In the genomic region with DNA sequence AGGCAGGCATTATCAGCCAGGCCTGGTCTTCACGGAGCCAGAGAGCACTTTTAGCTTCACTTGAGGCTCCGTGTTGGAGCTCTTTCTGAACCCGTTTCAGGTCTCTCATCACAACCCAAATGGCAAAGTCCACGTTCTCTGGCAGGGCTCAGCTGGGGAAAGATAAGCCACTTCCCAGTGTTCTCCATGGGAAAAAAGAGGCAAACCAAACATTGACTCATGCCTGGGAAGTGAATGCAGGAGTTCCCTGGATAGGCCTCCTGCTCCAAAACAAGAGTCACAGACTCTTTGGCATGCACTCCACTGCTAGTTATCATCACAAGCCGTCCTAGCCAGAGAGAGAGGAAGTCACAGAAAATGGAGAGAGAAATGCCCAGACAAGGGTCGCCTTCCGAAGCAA, we compare ENCODE assay signal across 1 cellular context.
TF ChIP-seq lines count a peak whose summit lies in the region.

No MANE protein-coding gene starts in this region.

TF ChIP-seq in HepG2, 621 proteins besides CTCF, POLR2A, EP300 and RAD21 (continued from another document):
- peak; percentile 52; the same call in 1 of the 2 replicates for TF ChIP-seq ZNF143 (CRISPR knock-in tag; IDR thresholded peaks at IDR 0.05)
- no peak for TF ChIP-seq SRF (IDR thresholded peaks at IDR 0.05; ENCODE audit: low read depth, low read length)
- no peak for TF ChIP-seq ZNF512 (CRISPR knock-in tag; IDR thresholded peaks at IDR 0.05)
- TF ChIP-seq ZNF331 (CRISPR knock-in tag; IDR thresholded peaks at IDR 0.05) = peak; percentile 85
- TF ChIP-seq, protein P1, sequence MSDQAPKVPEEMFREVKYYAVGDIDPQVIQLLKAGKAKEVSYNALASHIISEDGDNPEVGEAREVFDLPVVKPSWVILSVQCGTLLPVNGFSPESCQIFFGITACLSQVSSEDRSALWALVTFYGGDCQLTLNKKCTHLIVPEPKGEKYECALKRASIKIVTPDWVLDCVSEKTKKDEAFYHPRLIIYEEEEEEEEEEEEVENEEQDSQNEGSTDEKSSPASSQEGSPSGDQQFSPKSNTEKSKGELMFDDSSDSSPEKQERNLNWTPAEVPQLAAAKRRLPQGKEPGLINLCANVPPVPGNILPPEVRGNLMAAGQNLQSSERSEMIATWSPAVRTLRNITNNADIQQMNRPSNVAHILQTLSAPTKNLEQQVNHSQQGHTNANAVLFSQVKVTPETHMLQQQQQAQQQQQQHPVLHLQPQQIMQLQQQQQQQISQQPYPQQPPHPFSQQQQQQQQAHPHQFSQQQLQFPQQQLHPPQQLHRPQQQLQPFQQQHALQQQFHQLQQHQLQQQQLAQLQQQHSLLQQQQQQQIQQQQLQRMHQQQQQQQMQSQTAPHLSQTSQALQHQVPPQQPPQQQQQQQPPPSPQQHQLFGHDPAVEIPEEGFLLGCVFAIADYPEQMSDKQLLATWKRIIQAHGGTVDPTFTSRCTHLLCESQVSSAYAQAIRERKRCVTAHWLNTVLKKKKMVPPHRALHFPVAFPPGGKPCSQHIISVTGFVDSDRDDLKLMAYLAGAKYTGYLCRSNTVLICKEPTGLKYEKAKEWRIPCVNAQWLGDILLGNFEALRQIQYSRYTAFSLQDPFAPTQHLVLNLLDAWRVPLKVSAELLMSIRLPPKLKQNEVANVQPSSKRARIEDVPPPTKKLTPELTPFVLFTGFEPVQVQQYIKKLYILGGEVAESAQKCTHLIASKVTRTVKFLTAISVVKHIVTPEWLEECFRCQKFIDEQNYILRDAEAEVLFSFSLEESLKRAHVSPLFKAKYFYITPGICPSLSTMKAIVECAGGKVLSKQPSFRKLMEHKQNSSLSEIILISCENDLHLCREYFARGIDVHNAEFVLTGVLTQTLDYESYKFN (CRISPR knock-in tag; conservative IDR thresholded peaks at IDR 0.05) = 0 out of 2 replicates have a peak, but pooled peaks have one; percentile 28
- 0 out of 2 replicates have a peak, but pooled peaks have one; percentile 23 for TF ChIP-seq HNF4G (IDR thresholded peaks at IDR 0.05; ENCODE audit: borderline replicate concordance, low read depth, low read length)
- TF ChIP-seq HNF4G (CRISPR knock-in tag; IDR thresholded peaks at IDR 0.05; ENCODE audit: borderline replicate concordance, low read depth) = no peak
- TF ChIP-seq TFAP4 (IDR thresholded peaks at IDR 0.05; ENCODE audit: borderline replicate concordance, low read depth) = peak; percentile 62; the same call in 1 of the 2 replicates
- TF ChIP-seq, protein P2, sequence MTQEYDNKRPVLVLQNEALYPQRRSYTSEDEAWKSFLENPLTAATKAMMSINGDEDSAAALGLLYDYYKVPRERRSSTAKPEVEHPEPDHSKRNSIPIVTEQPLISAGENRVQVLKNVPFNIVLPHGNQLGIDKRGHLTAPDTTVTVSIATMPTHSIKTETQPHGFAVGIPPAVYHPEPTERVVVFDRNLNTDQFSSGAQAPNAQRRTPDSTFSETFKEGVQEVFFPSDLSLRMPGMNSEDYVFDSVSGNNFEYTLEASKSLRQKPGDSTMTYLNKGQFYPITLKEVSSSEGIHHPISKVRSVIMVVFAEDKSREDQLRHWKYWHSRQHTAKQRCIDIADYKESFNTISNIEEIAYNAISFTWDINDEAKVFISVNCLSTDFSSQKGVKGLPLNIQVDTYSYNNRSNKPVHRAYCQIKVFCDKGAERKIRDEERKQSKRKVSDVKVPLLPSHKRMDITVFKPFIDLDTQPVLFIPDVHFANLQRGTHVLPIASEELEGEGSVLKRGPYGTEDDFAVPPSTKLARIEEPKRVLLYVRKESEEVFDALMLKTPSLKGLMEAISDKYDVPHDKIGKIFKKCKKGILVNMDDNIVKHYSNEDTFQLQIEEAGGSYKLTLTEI (CRISPR knock-in tag; conservative IDR thresholded peaks at IDR 0.05) = no peak
- TF ChIP-seq HNF4A (CRISPR knock-in tag; IDR thresholded peaks at IDR 0.05) = peak; percentile 33; the same call in 1 of the 2 replicates
- TF ChIP-seq FOSL1 (CRISPR knock-in tag; IDR thresholded peaks at IDR 0.05; ENCODE audit: borderline replicate concordance) = peak; percentile 41; the same call in 1 of the 2 replicates
- TF ChIP-seq ZFX (CRISPR knock-in tag; IDR thresholded peaks at IDR 0.05; ENCODE audit: low read depth) = 0 out of 2 replicates have a peak, but pooled peaks have one; percentile 23
- peak; percentile 58; the same call in 1 of the 2 replicates for TF ChIP-seq ZNF644 (CRISPR knock-in tag; IDR thresholded peaks at IDR 0.05; ENCODE audit: low read depth)
